Comparison of ENCODE assay signal across 14 cellular contexts in genomic region chr17:67606471-67606870, GRCh38.
A peak's percentile ranks its signal among the peaks of the same experiment; 100 is the strongest.
DNase-seq lines count a peak whose midpoint lies in the region; ATAC-seq and TF ChIP-seq lines count a peak whose summit lies in the region.
"Had no signal": no experiment of that assay in that cellular context is flagged by ENCODE, and none has a peak within 500 bp of the region (broad histone marks: within the 10 kb centered on the region; RNA-seq: fewer than 3 reads in every experiment).

No MANE protein-coding gene starts in this region.

- intact Hi-C loops in body of pancreas (cut with DNase I) (no loop called here), left colon (cut with DNase I, micrococcal nuclease) (no loop called here), upper lobe of right lung (cut with DNase I) (no loop called here)
- intact Hi-C loops in activated CD4-positive, alpha-beta memory T cell treated with anti-CD3 and anti-CD28 coated beads for 36 hours (cut with micrococcal nuclease), result no loop called here

- TF ChIP-seq POLR2A in body of pancreas (IDR thresholded peaks at IDR 0.05), result no peak

- H3K4me3 ChIP-seq in body of pancreas, result no peak overlapping the region
- no peak overlapping the region for H3K4me3 ChIP-seq in upper lobe of right lung
- H3K4me3 ChIP-seq: MG63, right lobe of liver had no signal

- H3K4me1 Mint-ChIP-seq in activated CD4-positive, alpha-beta memory T cell treated with anti-CD3 and anti-CD28 coated beads for 36 hours (ENCODE audit: low read depth), result peaks cover 9% of the 10 kb centered on the region
- peaks cover 17% of the 10 kb centered on the region for H3K4me1 Mint-ChIP-seq in activated T-cell treated with anti-CD3 and anti-CD28 coated beads, Interleukin-2, amount 50 U/mL, for 24 hours (ENCODE audit: low read depth)

- H3K27ac ChIP-seq in body of pancreas, result peak overlapping the region in 3 of 4 donors; percentile 25 to 73 (median 44)
- no peak overlapping the region for H3K27ac ChIP-seq in upper lobe of right lung
- H3K27ac ChIP-seq: right lobe of liver had no signal

- ATAC-seq in body of pancreas (peak; percentile 66), left colon (peak; percentile 46), upper lobe of right lung (no peak)
- no peak for ATAC-seq in activated CD4-positive, CD25-positive, alpha-beta regulatory T cell treated with anti-CD3 and anti-CD28 coated beads, Interleukin-2, amount 50 U/mL, for 24 hours
- ATAC-seq: activated CD8-positive, alpha-beta memory T cell treated with anti-CD3 and anti-CD28 coated beads, Interleukin-2, amount 10 ng/mL, durations not matched to agents 7 days and 5 days; right lobe of liver; stimulated activated naive CD8-positive, alpha-beta T cell treated with anti-CD3 and anti-CD28 coated beads, Interleukin-15, amount 100 ng/mL, for 72 hours had no signal

- H3K27me3 ChIP-seq in body of pancreas (no peaks in the 10 kb centered on the region), upper lobe of right lung (no peaks in the 10 kb centered on the region)
- H3K27me3 ChIP-seq: right lobe of liver had no signal

- peaks cover 39% of the 10 kb centered on the region for H3K4me1 ChIP-seq in body of pancreas
- H3K4me1 ChIP-seq in upper lobe of right lung, result peaks cover 7% of the 10 kb centered on the region
- H3K4me1 ChIP-seq: right lobe of liver had no signal

- TF ChIP-seq CTCF in body of pancreas (IDR thresholded peaks at IDR 0.05), result no peak
- no peak for TF ChIP-seq CTCF in upper lobe of right lung (IDR thresholded peaks at IDR 0.05)

- 10 to 13% methylated on average over 10 of the region's 10 CpGs for WGBS in body of pancreas, 2 donors

- H3K36me3 ChIP-seq in body of pancreas (replicated peaks in 1 of 2; ENCODE audit: insufficient read depth in 1 of 2, low read depth in 2 of 2), result no peaks in the 10 kb centered on the region
- no peaks in the 10 kb centered on the region for H3K36me3 ChIP-seq in upper lobe of right lung
- H3K36me3 ChIP-seq: MG63, right lobe of liver had no signal

- no peak overlapping the region for H3K27ac Mint-ChIP-seq in activated CD4-positive, alpha-beta memory T cell treated with anti-CD3 and anti-CD28 coated beads for 36 hours
- H3K27ac Mint-ChIP-seq in activated T-cell treated with anti-CD3 and anti-CD28 coated beads, Interleukin-2, amount 50 U/mL, for 24 hours, result no peak overlapping the region
- H3K27ac Mint-ChIP-seq: activated CD8-positive, alpha-beta memory T cell treated with anti-CD3 and anti-CD28 coated beads, Interleukin-2, amount 10 ng/mL, durations not matched to agents 7 days and 5 days had no signal

- no peaks in the 10 kb centered on the region for H3K27me3 Mint-ChIP-seq in activated CD4-positive, alpha-beta memory T cell treated with anti-CD3 and anti-CD28 coated beads for 36 hours
- H3K27me3 Mint-ChIP-seq in activated T-cell treated with anti-CD3 and anti-CD28 coated beads, Interleukin-2, amount 50 U/mL, for 24 hours, result no peaks in the 10 kb centered on the region
- H3K27me3 Mint-ChIP-seq: activated CD8-positive, alpha-beta memory T cell treated with anti-CD3 and anti-CD28 coated beads, Interleukin-2, amount 10 ng/mL, durations not matched to agents 7 days and 5 days; stimulated activated naive CD8-positive, alpha-beta T cell treated with anti-CD3 and anti-CD28 coated beads, Interleukin-15, amount 100 ng/mL, for 72 hours had no signal

- POLR2A ChIA-PET in activated CD4-positive, alpha-beta memory T cell treated with anti-CD3 and anti-CD28 coated beads for 36 hours (lab: Charles Lee), result interaction anchor here (1.0 kb wide), 1 partner anchor 217 kb away, joined by 3 read pairs; no protein-coding TSS in a partner anchor

- CTCF ChIA-PET in activated CD4-positive, alpha-beta memory T cell treated with anti-CD3 and anti-CD28 coated beads for 36 hours (lab: Charles Lee), result interaction anchor here (1.1 kb wide), 1 partner anchor 11 kb away, joined by 3 read pairs; no protein-coding TSS in a partner anchor

- no peak overlapping the region for H3K4me3 Mint-ChIP-seq in activated CD4-positive, alpha-beta memory T cell treated with anti-CD3 and anti-CD28 coated beads for 36 hours
- no peak overlapping the region for H3K4me3 Mint-ChIP-seq in activated T-cell treated with anti-CD3 and anti-CD28 coated beads, Interleukin-2, amount 50 U/mL, for 24 hours
- H3K4me3 Mint-ChIP-seq: activated CD8-positive, alpha-beta memory T cell treated with anti-CD3 and anti-CD28 coated beads, Interleukin-2, amount 10 ng/mL, durations not matched to agents 7 days and 5 days; stimulated activated naive CD8-positive, alpha-beta T cell treated with anti-CD3 and anti-CD28 coated beads, Interleukin-15, amount 100 ng/mL, for 72 hours had no signal

- H3K9me3 ChIP-seq in body of pancreas (no peaks in the 10 kb centered on the region), upper lobe of right lung (no peaks in the 10 kb centered on the region)
- H3K9me3 ChIP-seq: MG63, right lobe of liver had no signal

- DNase-seq in DMS 273 (lab: John Stamatoyannopoulos, UW; ENCODE audit: unreplicated experiment), result peak; percentile 87
- DNase-seq in NCI-H1105 treated with DMSO at 0.1 percent for 48 hours (lab: John Stamatoyannopoulos, UW), result peak; percentile 77
- peak; percentile 71 to 81 (median 76) for DNase-seq in body of pancreas
- DNase-seq in left colon, result peak in 1 of 2 donors; percentile 54
- DNase-seq in activated CD4-positive, alpha-beta memory T cell treated with anti-CD3 and anti-CD28 coated beads for 36 hours, result no peak
- DNase-seq in upper lobe of right lung, result no peak
- DNase-seq in activated T-cell treated with anti-CD3 and anti-CD28 coated beads, Interleukin-2, amount 50 U/mL, for 24 hours, result no peak
- DNase-seq: activated CD8-positive, alpha-beta memory T cell treated with anti-CD3 and anti-CD28 coated beads, Interleukin-2, amount 10 ng/mL, durations not matched to agents 7 days and 5 days; activated naive CD4-positive, alpha-beta T cell treated with anti-CD3 and anti-CD28 coated beads, Interleukin-2, amount 50 U/mL, for 16 hours; cortex of kidney; MG63; right lobe of liver; stimulated activated naive CD8-positive, alpha-beta T cell treated with anti-CD3 and anti-CD28 coated beads, Interleukin-15, amount 100 ng/mL, for 72 hours had no signal

- no peaks in the 10 kb centered on the region for H3K9me3 Mint-ChIP-seq in activated CD4-positive, alpha-beta memory T cell treated with anti-CD3 and anti-CD28 coated beads for 36 hours
- H3K9me3 Mint-ChIP-seq in activated T-cell treated with anti-CD3 and anti-CD28 coated beads, Interleukin-2, amount 50 U/mL, for 24 hours, result no peaks in the 10 kb centered on the region
- H3K9me3 Mint-ChIP-seq: stimulated activated naive CD8-positive, alpha-beta T cell treated with anti-CD3 and anti-CD28 coated beads, Interleukin-15, amount 100 ng/mL, for 72 hours had no signal

- H3K36me3 Mint-ChIP-seq in activated CD4-positive, alpha-beta memory T cell treated with anti-CD3 and anti-CD28 coated beads for 36 hours, result peaks cover 1% of the 10 kb centered on the region
- peaks cover 10% of the 10 kb centered on the region for H3K36me3 Mint-ChIP-seq in activated T-cell treated with anti-CD3 and anti-CD28 coated beads, Interleukin-2, amount 50 U/mL, for 24 hours (ENCODE audit: low read depth)

Comparison
In these comparisons a context has a peak if more than half of its experiments do, and no peak if none do; other contexts are left out.
1. DNase-seq: peak in DMS 273 (single experiment), NCI-H1105 treated with DMSO at 0.1 percent for 48 hours (single experiment) and body of pancreas (4 of 4); none in activated CD4-positive, alpha-beta memory T cell treated with anti-CD3 and anti-CD28 coated beads for 36 hours (single experiment), upper lobe of right lung (single experiment) and activated T-cell treated with anti-CD3 and anti-CD28 coated beads, Interleukin-2, amount 50 U/mL, for 24 hours (single experiment).
2. ATAC-seq: peak in body of pancreas (single experiment) and left colon (single experiment); none in activated CD4-positive, CD25-positive, alpha-beta regulatory T cell treated with anti-CD3 and anti-CD28 coated beads, Interleukin-2, amount 50 U/mL, for 24 hours (0 of 2) and upper lobe of right lung (single experiment).